Comparison of ENCODE assay signal across 1 cellular context in genomic region chr2:176136375-176137248, GRCh38.
TF ChIP-seq lines count a peak whose summit lies in the region.

No MANE protein-coding gene starts in this region.

TF ChIP-seq in HEK293, 187 proteins besides CTCF, POLR2A, EP300 and RAD21 (continued from another document and continues in another):
- TF ChIP-seq ZNF645 (tag by site-specific recombination; IDR thresholded peaks at IDR 0.05), result no peak
- TF ChIP-seq ZFP41 (tag by site-specific recombination; IDR thresholded peaks at IDR 0.05; ENCODE audit: borderline replicate concordance), result no peak
- no peak; the same call in 1 of the 2 replicates for TF ChIP-seq YY1 (tag by site-specific recombination; IDR thresholded peaks at IDR 0.05)
- TF ChIP-seq ZNF544 (tag by site-specific recombination; IDR thresholded peaks at IDR 0.05), result no peak
- no peak for TF ChIP-seq ZNF639 (tag by site-specific recombination; IDR thresholded peaks at IDR 0.05)
- TF ChIP-seq ZNF155 (tag by site-specific recombination; IDR thresholded peaks at IDR 0.05), result no peak
- peak; percentile 51; the same call in 1 of the 2 replicates for TF ChIP-seq HOXD13 (CRISPR knock-in tag; IDR thresholded peaks at IDR 0.05; ENCODE audit: borderline replicate concordance)
- TF ChIP-seq YY2 (tag by site-specific recombination; IDR thresholded peaks at IDR 0.05), result no peak
- no peak for TF ChIP-seq ZNF292 (tag by site-specific recombination; IDR thresholded peaks at IDR 0.05; ENCODE audit: borderline replicate concordance, low read depth)
- TF ChIP-seq ZNF132 (tag by site-specific recombination; IDR thresholded peaks at IDR 0.05; ENCODE audit: borderline replicate concordance), result no peak
- TF ChIP-seq KLF16 (tag by site-specific recombination; IDR thresholded peaks at IDR 0.05), result no peak
- TF ChIP-seq TCF7L2 (IDR thresholded peaks at IDR 0.05; ENCODE audit: borderline replicate concordance, low read depth, low read length), result peak; percentile 61
- no peak for TF ChIP-seq ZNF354C (tag by site-specific recombination; IDR thresholded peaks at IDR 0.05; ENCODE audit: borderline replicate concordance, low read depth)
- no peak; the same call in 1 of the 2 replicates for TF ChIP-seq ZNF10 (tag by site-specific recombination; IDR thresholded peaks at IDR 0.05)
- 0 out of 2 replicates have a peak, but pooled peaks have one; percentile 29 for TF ChIP-seq ZBTB17 (tag by site-specific recombination; IDR thresholded peaks at IDR 0.05)
- TF ChIP-seq ZNF174 (tag by site-specific recombination; IDR thresholded peaks at IDR 0.05), result no peak
- TF ChIP-seq KLF8 (tag by site-specific recombination; IDR thresholded peaks at IDR 0.05), result 0 out of 2 replicates have a peak, but pooled peaks have one; percentile 2
- no peak for TF ChIP-seq ZNF133 (tag by site-specific recombination; IDR thresholded peaks at IDR 0.05)
- TF ChIP-seq GLI4 (tag by site-specific recombination; IDR thresholded peaks at IDR 0.05), result no peak; the same call in 1 of the 2 replicates
- TF ChIP-seq INSM2 (tag by site-specific recombination; IDR thresholded peaks at IDR 0.05), result no peak
- TF ChIP-seq ZNF362 (tag by site-specific recombination; IDR thresholded peaks at IDR 0.05), result no peak
- no peak for TF ChIP-seq ZNF501 (tag by site-specific recombination; IDR thresholded peaks at IDR 0.05)
- TF ChIP-seq GFI1B (tag by site-specific recombination; IDR thresholded peaks at IDR 0.05), result 0 out of 2 replicates have a peak, but pooled peaks have one; percentile 2
- no peak for TF ChIP-seq SP2 (tag by site-specific recombination; IDR thresholded peaks at IDR 0.05)
- TF ChIP-seq ZNF600 (tag by site-specific recombination; IDR thresholded peaks at IDR 0.05), result 0 out of 2 replicates have a peak, but pooled peaks have one; percentile 40
- TF ChIP-seq ZSCAN4 (tag by site-specific recombination; IDR thresholded peaks at IDR 0.05), result no peak
- no peak for TF ChIP-seq ZNF223 (tag by site-specific recombination; IDR thresholded peaks at IDR 0.05)
- no peak for TF ChIP-seq ZBTB11 (tag by site-specific recombination; conservative IDR thresholded peaks at IDR 0.05; ENCODE audit: low read depth)
- no peak for TF ChIP-seq ZNF837 (tag by site-specific recombination; IDR thresholded peaks at IDR 0.05)
- TF ChIP-seq SCRT2 (tag by site-specific recombination; IDR thresholded peaks at IDR 0.05), result no peak
- no peak for TF ChIP-seq ZNF211 (tag by site-specific recombination; IDR thresholded peaks at IDR 0.05; ENCODE audit: low read depth)
- TF ChIP-seq ZNF311 (tag by site-specific recombination; IDR thresholded peaks at IDR 0.05; ENCODE audit: borderline replicate concordance), result no peak
- TF ChIP-seq FEZF1 (tag by site-specific recombination; IDR thresholded peaks at IDR 0.05), result peak; percentile 52; the same call in 1 of the 2 replicates
- no peak for TF ChIP-seq ZNF571 (tag by site-specific recombination; IDR thresholded peaks at IDR 0.05)
- peak; percentile 78; the same call in 1 of the 2 replicates for TF ChIP-seq ZBTB10 (tag by site-specific recombination; IDR thresholded peaks at IDR 0.05)
- peak; percentile 51; the same call in 1 of the 2 replicates for TF ChIP-seq ZNF335 (tag by site-specific recombination; conservative IDR thresholded peaks at IDR 0.05)
- TF ChIP-seq HIC1 (tag by site-specific recombination; IDR thresholded peaks at IDR 0.05), result no peak
- TF ChIP-seq ZBTB20 (tag by site-specific recombination; IDR thresholded peaks at IDR 0.05), result 0 out of 2 replicates have a peak, but pooled peaks have one; percentile 36
- no peak for TF ChIP-seq ZNF626 (tag by site-specific recombination; IDR thresholded peaks at IDR 0.05)
- TF ChIP-seq ZNF791 (tag by site-specific recombination; IDR thresholded peaks at IDR 0.05), result no peak
- no peak for TF ChIP-seq ZNF830 (tag by site-specific recombination; IDR thresholded peaks at IDR 0.05; ENCODE audit: low read depth)
- TF ChIP-seq ZNF596 (tag by site-specific recombination; IDR thresholded peaks at IDR 0.05), result no peak
- no peak for TF ChIP-seq ZNF221 (tag by site-specific recombination; IDR thresholded peaks at IDR 0.05; ENCODE audit: borderline replicate concordance)
- no peak for TF ChIP-seq ZNF175 (tag by site-specific recombination; IDR thresholded peaks at IDR 0.05)
- no peak for TF ChIP-seq ZNF548 (tag by site-specific recombination; IDR thresholded peaks at IDR 0.05)
- TF ChIP-seq ZBTB8A (tag by site-specific recombination; IDR thresholded peaks at IDR 0.05), result no peak
- TF ChIP-seq ZNF664 (tag by site-specific recombination; IDR thresholded peaks at IDR 0.05), result no peak
- TF ChIP-seq ZNF514 (tag by site-specific recombination; IDR thresholded peaks at IDR 0.05), result no peak
- no peak for TF ChIP-seq ZNF677 (tag by site-specific recombination; IDR thresholded peaks at IDR 0.05)
- no peak for TF ChIP-seq OVOL3 (tag by site-specific recombination; IDR thresholded peaks at IDR 0.05)
- TF ChIP-seq PRDM6 (tag by site-specific recombination; IDR thresholded peaks at IDR 0.05), result peak; percentile 84
- TF ChIP-seq ZFHX2 (tag by site-specific recombination; conservative IDR thresholded peaks at IDR 0.05), result no peak
- TF ChIP-seq GLIS2 (tag by site-specific recombination; IDR thresholded peaks at IDR 0.05), result peak; percentile 79
- TF ChIP-seq ZNF121 (tag by site-specific recombination; IDR thresholded peaks at IDR 0.05), result no peak
- TF ChIP-seq WT1 (tag by site-specific recombination; IDR thresholded peaks at IDR 0.05), result no peak
- TF ChIP-seq ZNF184 (tag by site-specific recombination; IDR thresholded peaks at IDR 0.05), result no peak
